8 cellular contexts compared by ENCODE assay signal in genomic region chr10:102241444-102242117, GRCh38. TPM values are rescaled to one million over a fixed set of nuclear protein-coding genes. Genes with fewer than 3 reads are reported as not detected.
DNase-seq lines count a peak whose midpoint lies in the region; ATAC-seq and TF ChIP-seq lines count a peak whose summit lies in the region.

Gene PITX3 (minus strand): TSS chr10:102241512. CDS start chr10:102232080, 9,432 bp downstream.

- DNase-seq in G401 (ENCODE audit: low spot score): peak; percentile 57
- DNase-seq in HAP-1 (ENCODE audit: low spot score in 2 of 2): peak; percentile 89 to 96
- peak; percentile 22 for DNase-seq in NCI-H128 (lab: John Stamatoyannopoulos, UW; ENCODE audit: unreplicated experiment)
- peak; percentile 71 to 78 (median 75) for DNase-seq in activated CD4-positive, CD25-positive, alpha-beta regulatory T cell (lab: John Stamatoyannopoulos, UW)
- peak; percentile 92 to 95 for DNase-seq in cardiac fibroblast (ENCODE audit: low read depth in 2 of 2)
- DNase-seq in iris pigment epithelial cell (ENCODE audit: low read depth): peak; percentile 89
- DNase-seq in smooth muscle cell of the brain vasculature (ENCODE audit: low read depth, low spot score): peak; percentile 81

- H3K4me1 ChIP-seq in HAP-1: peaks cover 17% of the 10 kb centered on the region

- no peak for TF ChIP-seq CTCF in cardiac fibroblast (IDR thresholded peaks at IDR 0.05; ENCODE audit: low read depth, low read length)

- peaks cover under 1% of the 10 kb centered on the region for H3K36me3 ChIP-seq in HAP-1 (replicated peaks)

- H3K27me3 ChIP-seq in HAP-1 (ENCODE audit: low read depth): no peaks in the 10 kb centered on the region

- in situ Hi-C loops in G401 (cut with HindIII; ENCODE audit: low sequenced_read_pairs): no loop called here
- in situ Hi-C loops in HAP-1 (cut with MboI; ENCODE audit: low sequenced_read_pairs): no loop called here

- no peaks in the 10 kb centered on the region for H3K9me3 ChIP-seq in HAP-1

- no peak for ATAC-seq in HG03139 (IDR thresholded peaks at IDR 0.05; ENCODE audit: unreplicated experiment)

- H3K4me3 ChIP-seq in HAP-1: peak within 1 kb of the TSS; percentile 45
- H3K4me3 ChIP-seq in cardiac fibroblast (replicated peaks in 1 of 2; ENCODE audit: low read depth in 2 of 2, low read length in 2 of 2): peak within 1 kb of the TSS; percentile 73 to 74

RNA-seq across cellular contexts. Expression of gene PITX3, which starts in this region (rescaled TPM):
- total RNA-seq in G401 (2014; rRNA removed; shearing (Covaris generic)): 5.4 and 6.3 TPM in 2 replicates

Comparison
In these comparisons a context has a peak if more than half of its experiments do, and no peak if none do; other contexts are left out.
1. DNase-seq: peak in every context shown above with its lines; median percentile 94 in cardiac fibroblast; 92 in HAP-1; 89 in iris pigment epithelial cell; 81 in smooth muscle cell of the brain vasculature; 75 in activated CD4-positive, CD25-positive, alpha-beta regulatory T cell; 57 in G401; 22 in NCI-H128.